Comparison of ENCODE assay signal across 18 cellular contexts in genomic region chr1:47963568-47963973, GRCh38. TPM values are rescaled to one million over a fixed set of nuclear protein-coding genes. Genes with fewer than 3 reads are reported as not detected.
DNase-seq lines count a peak whose midpoint lies in the region; ATAC-seq, FAIRE-seq and TF ChIP-seq lines count a peak whose summit lies in the region.
"Had no signal": no experiment of that assay in that cellular context is flagged by ENCODE, and none has a peak within 500 bp of the region (broad histone marks: within the 10 kb centered on the region; RNA-seq: fewer than 3 reads in every experiment).

No MANE protein-coding gene starts in this region.

- no peak for TF ChIP-seq POLR2A in vagina (IDR thresholded peaks at IDR 0.05)

- H3K36me3 ChIP-seq in right atrium auricular region (no peaks in the 10 kb centered on the region), pancreas (no peaks in the 10 kb centered on the region), vagina (no peaks in the 10 kb centered on the region)

- no peaks in the 10 kb centered on the region for H3K27me3 ChIP-seq in right atrium auricular region
- H3K27me3 ChIP-seq in pancreas, result no peaks in the 10 kb centered on the region
- no peaks in the 10 kb centered on the region for H3K27me3 ChIP-seq in vagina

- DNase-seq in Right ventricle myocardium inferior (ENCODE audit: missing footprints), result no peak
- DNase-seq in cardiac septum (ENCODE audit: low spot score), result no peak
- peak; percentile 67 for DNase-seq in right atrium auricular region (ENCODE audit: low spot score)
- peak in 3 of 6 donors; percentile 45 to 71 (median 61) for DNase-seq in pancreas
- DNase-seq in vagina (ENCODE audit: extremely low spot score in 2 of 2), result no peak
- DNase-seq in osteocyte (ENCODE audit: extremely low spot score, unreplicated experiment), result no peak
- no peak for DNase-seq in cerebellar cortex (ENCODE audit: low spot score)
- DNase-seq: effector memory CD8-positive, alpha-beta T cell; H9; hypothalamus; NCI-H774; stimulated activated naive B cell treated with anti-CD40 and anti-IgM and Interleukin-4, amounts not matched to agents 10 μg/mL and 1 μg/mL and 100 μg/mL, for 72 hours had no signal

- TF ChIP-seq CTCF in right atrium auricular region (IDR thresholded peaks at IDR 0.05) (no peak), pancreas (IDR thresholded peaks at IDR 0.05) (no peak), vagina (IDR thresholded peaks at IDR 0.05) (no peak), osteocyte (IDR thresholded peaks at IDR 0.05) (no peak)

- peak; percentile 46 for ATAC-seq in Right ventricle myocardium inferior
- peak; percentile 44 to 94 (median 82) for ATAC-seq in pancreas
- no peak for ATAC-seq in GM21529 (IDR thresholded peaks at IDR 0.05; ENCODE audit: unreplicated experiment)
- ATAC-seq: A549; effector memory CD8-positive, alpha-beta T cell; stimulated activated naive B cell treated with anti-CD40 and anti-IgM and Interleukin-4, amounts not matched to agents 10 μg/mL and 1 μg/mL and 100 μg/mL, for 72 hours had no signal

- H3K9me3 Mint-ChIP-seq in osteocyte (ENCODE audit: unreplicated experiment), result no peaks in the 10 kb centered on the region
- H3K9me3 Mint-ChIP-seq: activated naive CD4-positive, alpha-beta T cell treated with anti-CD3 and anti-CD28 coated beads, Interleukin-2, amount 50 U/mL, for 24 hours; effector memory CD8-positive, alpha-beta T cell had no signal

- no peak overlapping the region for H3K4me3 Mint-ChIP-seq in osteocyte (ENCODE audit: unreplicated experiment)
- H3K4me3 Mint-ChIP-seq: activated naive CD4-positive, alpha-beta T cell treated with anti-CD3 and anti-CD28 coated beads, Interleukin-2, amount 50 U/mL, for 24 hours; CD14-positive monocyte; effector memory CD8-positive, alpha-beta T cell; H9; stimulated activated naive B cell treated with anti-CD40 and anti-IgM and Interleukin-4, amounts not matched to agents 10 μg/mL and 1 μg/mL and 100 μg/mL, for 72 hours had no signal

- H3K27ac ChIP-seq in right atrium auricular region (peak overlapping the region; percentile 66 to 83), pancreas (peak overlapping the region; percentile 51 to 58 (median 56)), vagina (peak overlapping the region; percentile 44)
- H3K27ac ChIP-seq: A549, KMS-11 had no signal

- no peak overlapping the region for H3K27ac Mint-ChIP-seq in osteocyte (ENCODE audit: unreplicated experiment)
- H3K27ac Mint-ChIP-seq: activated naive CD4-positive, alpha-beta T cell treated with anti-CD3 and anti-CD28 coated beads, Interleukin-2, amount 50 U/mL, for 24 hours; CD14-positive monocyte; effector memory CD8-positive, alpha-beta T cell; H9; stimulated activated naive B cell treated with anti-CD40 and anti-IgM and Interleukin-4, amounts not matched to agents 10 μg/mL and 1 μg/mL and 100 μg/mL, for 72 hours had no signal

- H3K4me3 ChIP-seq in right atrium auricular region (no peak overlapping the region), pancreas (no peak overlapping the region), vagina (no peak overlapping the region)
- H3K4me3 ChIP-seq: A549 had no signal

- no peaks in the 10 kb centered on the region for H3K27me3 Mint-ChIP-seq in osteocyte (ENCODE audit: unreplicated experiment)

- WGBS in pancreas, 2 donors, result 11 to 28% methylated on average over 7 of the region's 7 CpGs

- H3K36me3 Mint-ChIP-seq in osteocyte (ENCODE audit: unreplicated experiment), result no peaks in the 10 kb centered on the region
- H3K36me3 Mint-ChIP-seq: activated naive CD4-positive, alpha-beta T cell treated with anti-CD3 and anti-CD28 coated beads, Interleukin-2, amount 50 U/mL, for 24 hours; CD14-positive monocyte; stimulated activated naive B cell treated with anti-CD40 and anti-IgM and Interleukin-4, amounts not matched to agents 10 μg/mL and 1 μg/mL and 100 μg/mL, for 72 hours had no signal

- H3K4me1 Mint-ChIP-seq in osteocyte (ENCODE audit: unreplicated experiment), result no peaks in the 10 kb centered on the region
- H3K4me1 Mint-ChIP-seq: activated naive CD4-positive, alpha-beta T cell treated with anti-CD3 and anti-CD28 coated beads, Interleukin-2, amount 50 U/mL, for 24 hours; CD14-positive monocyte; stimulated activated naive B cell treated with anti-CD40 and anti-IgM and Interleukin-4, amounts not matched to agents 10 μg/mL and 1 μg/mL and 100 μg/mL, for 72 hours had no signal

- intact Hi-C loops in Right ventricle myocardium inferior (cut with DNase I) (no loop called here), cardiac septum (cut with DNase I) (no loop called here), pancreas (cut with DNase I) (no loop called here), vagina (cut with DNase I) (no loop called here)

- H3K9me3 ChIP-seq in right atrium auricular region (no peaks in the 10 kb centered on the region), pancreas (no peaks in the 10 kb centered on the region), vagina (no peaks in the 10 kb centered on the region)
- H3K9me3 ChIP-seq: A549 had no signal

- FAIRE-seq in pancreas (lab: Jason Lieb, UNC), result no peak
- FAIRE-seq: A549, TTC549 had no signal

- H3K4me1 ChIP-seq in right atrium auricular region (peaks cover 0 to 37% of the 10 kb centered on the region in 2 donors), pancreas (peaks cover 0 to 7% (median 0%) of the 10 kb centered on the region in 3 donors), vagina (peaks cover 20% of the 10 kb centered on the region)
- H3K4me1 ChIP-seq: A549 had no signal

RNA-seq across cellular contexts. Expression of gene TRABD2B, which starts 33.6 kb away (rescaled TPM):
- total RNA-seq in Right ventricle myocardium inferior (0.57 TPM), cardiac septum (3.4 TPM), right atrium auricular region (1 to 10 TPM; 3.1 to 8.1 TPM), pancreas (1 to 10 TPM; 1.6 to 3.8 (median 3.3) TPM), vagina (5.6 TPM), osteocyte (not detected in 2 replicates)
- polyA plus RNA-seq in pancreas, result 1 to 10 TPM; 2.8 to 2.9 TPM
- polyA plus RNA-seq: CD14-positive monocyte had no signal
